ENCODE assay signal across 1 cellular context in the genomic region with DNA sequence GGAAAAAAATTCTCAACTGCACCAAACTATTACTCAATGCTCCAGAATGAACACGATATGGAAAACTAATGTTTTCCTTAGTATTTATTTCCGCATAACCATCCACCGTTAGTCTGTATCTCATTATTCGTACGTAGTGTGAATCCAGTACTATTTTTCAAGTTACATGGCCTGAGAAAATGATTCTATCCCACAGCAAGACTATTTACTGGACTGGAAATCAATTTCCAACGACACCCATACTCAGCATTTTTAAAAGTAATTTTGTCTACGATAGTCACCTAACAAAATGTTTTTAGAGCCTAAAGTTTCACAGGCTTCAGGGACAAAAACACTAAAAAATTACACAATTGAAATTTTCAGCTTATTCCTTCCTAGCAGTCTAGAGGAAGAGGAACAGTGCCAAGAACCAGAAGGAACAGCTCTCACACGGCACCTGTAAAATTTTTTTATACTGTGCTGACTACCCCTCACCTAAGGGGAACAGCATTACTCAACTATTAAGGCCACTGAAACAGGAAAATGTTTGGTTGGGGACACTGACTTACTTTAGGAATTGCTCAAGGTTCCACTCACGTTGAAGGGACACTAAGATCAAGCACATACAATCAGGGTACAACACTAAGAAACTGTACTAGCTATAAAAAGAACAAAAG.
TF ChIP-seq lines count a peak whose summit lies in the region.

No MANE protein-coding gene starts in this region.

TF ChIP-seq in IMR-90, 13 proteins besides CTCF, POLR2A, EP300 and RAD21:
- TF ChIP-seq RCOR1 (IDR thresholded peaks at IDR 0.05; ENCODE audit: insufficient replicate concordance, low read length), result no peak
- TF ChIP-seq SMC3 (IDR thresholded peaks at IDR 0.05; ENCODE audit: low read depth, low read length), result no peak
- TF ChIP-seq BHLHE40 (IDR thresholded peaks at IDR 0.05; ENCODE audit: low read depth, low read length), result no peak
- TF ChIP-seq FOS (IDR thresholded peaks at IDR 0.05; ENCODE audit: low read depth, low read length), result no peak
- TF ChIP-seq MXI1 (IDR thresholded peaks at IDR 0.05; ENCODE audit: borderline replicate concordance, low read depth, low read length), result no peak
- TF ChIP-seq CHD1 (IDR thresholded peaks at IDR 0.05; ENCODE audit: low read depth, low read length), result no peak
- no peak for TF ChIP-seq MAZ (IDR thresholded peaks at IDR 0.05; ENCODE audit: borderline replicate concordance, low read depth, low read length)
- TF ChIP-seq, protein P1, sequence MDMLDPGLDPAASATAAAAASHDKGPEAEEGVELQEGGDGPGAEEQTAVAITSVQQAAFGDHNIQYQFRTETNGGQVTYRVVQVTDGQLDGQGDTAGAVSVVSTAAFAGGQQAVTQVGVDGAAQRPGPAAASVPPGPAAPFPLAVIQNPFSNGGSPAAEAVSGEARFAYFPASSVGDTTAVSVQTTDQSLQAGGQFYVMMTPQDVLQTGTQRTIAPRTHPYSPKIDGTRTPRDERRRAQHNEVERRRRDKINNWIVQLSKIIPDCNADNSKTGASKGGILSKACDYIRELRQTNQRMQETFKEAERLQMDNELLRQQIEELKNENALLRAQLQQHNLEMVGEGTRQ (IDR thresholded peaks at IDR 0.05; ENCODE audit: low read depth, low read length), result no peak
- no peak for TF ChIP-seq RFX5 (IDR thresholded peaks at IDR 0.05; ENCODE audit: low read depth, low read length)
- no peak for TF ChIP-seq NFE2L2 (IDR thresholded peaks at IDR 0.05; ENCODE audit: low read depth, low read length)
